Comparison of ENCODE assay signal across 11 cellular contexts in genomic region chr14:55752580-55753365, GRCh38.
A peak's percentile ranks its signal among the peaks of the same experiment; 100 is the strongest.
DNase-seq lines count a peak whose midpoint lies in the region; ATAC-seq, FAIRE-seq and TF ChIP-seq lines count a peak whose summit lies in the region.
"Had no signal": no experiment of that assay in that cellular context is flagged by ENCODE, and none has a peak within 500 bp of the region (broad histone marks: within the 10 kb centered on the region; RNA-seq: fewer than 3 reads in every experiment).

No MANE protein-coding gene starts in this region.

- DNase-seq in A549 (ENCODE audit: low read depth in 1 of 2, low spot score in 1 of 2) (peak; percentile 19 to 85), HS-27A (ENCODE audit: low read depth) (peak; percentile 19), SK-N-MC (ENCODE audit: low read depth, low spot score) (peak; percentile 76), iPS DF 4.7 (ENCODE audit: extremely low read depth, low spot score) (peak; percentile 38), NCI-H1694 (lab: John Stamatoyannopoulos, UW) (no peak), inferior parietal cortex (ENCODE audit: extremely low spot score) (no peak)
- DNase-seq: C1 segment of cervical spinal cord, right lobe of liver, Right ventricle myocardium superior had no signal

- no peak for TF ChIP-seq CTCF in A549 (IDR thresholded peaks at IDR 0.05)

- POLR2A ChIA-PET in A549 (lab: Yijun Ruan, JAX) = no interaction called here

- no peak for TF ChIP-seq POLR2A in A549 (IDR thresholded peaks at IDR 0.05; ENCODE audit: low read length)

- TF ChIP-seq EP300 in A549 (IDR thresholded peaks at IDR 0.05) = peak; percentile 55 to 78; a peak in 3 of 5 replicates

- H3K36me3 ChIP-seq in SK-N-MC (ENCODE audit: insufficient read depth, low read length) = no peaks in the 10 kb centered on the region
- H3K36me3 ChIP-seq: right lobe of liver had no signal

- no peak; a peak in 2 of 5 replicates for TF ChIP-seq RAD21 in A549 (conservative IDR thresholded peaks at IDR 0.05 in 1 of 2, IDR thresholded peaks at IDR 0.05 in 1 of 2)

- 49% methylated on average over 7 of the region's 7 CpGs for WGBS in A549 (ENCODE audit: missing lambda C conversion rate)

- ATAC-seq in A549 (peak; percentile 62 to 80; a peak in 5 of 6 replicates), GM21390 (IDR thresholded peaks at IDR 0.05; ENCODE audit: unreplicated experiment) (no peak), HG03571 (IDR thresholded peaks at IDR 0.05; ENCODE audit: unreplicated experiment) (no peak)
- ATAC-seq: right lobe of liver had no signal

- H3K9ac ChIP-seq in SK-N-MC (ENCODE audit: insufficient read length) = no peak overlapping the region

- CTCF ChIA-PET in A549 (lab: Yijun Ruan, JAX) = interaction anchor here (0.6 to 1.6 kb wide), 8 partner anchors 21 to 671 kb away, joined by 3 to 4 read pairs (median 3); no protein-coding TSS in a partner anchor

- no peaks in the 10 kb centered on the region for H3K9me3 ChIP-seq in A549
- no peaks in the 10 kb centered on the region for H3K9me3 ChIP-seq in SK-N-MC (ENCODE audit: low read depth, low read length)
- H3K9me3 ChIP-seq: right lobe of liver had no signal

- H3K4me3 ChIP-seq in A549 = no peak overlapping the region
- peak overlapping the region; percentile 24; the same call in 1 of the 2 replicates for H3K4me3 ChIP-seq in SK-N-MC
- H3K4me3 ChIP-seq: right lobe of liver had no signal

- H3K4me2 ChIP-seq in A549 = peak overlapping the region; percentile 67

- H3K27ac ChIP-seq in A549 = peak overlapping the region; percentile 59 to 87
- no peak overlapping the region for H3K27ac ChIP-seq in SK-N-MC
- H3K27ac ChIP-seq: right lobe of liver had no signal

- peaks cover 48% of the 10 kb centered on the region for H3K4me1 ChIP-seq in A549

- FAIRE-seq in A549 (lab: Jason Lieb, UNC) = peak; percentile 68

TF ChIP-seq in A549, 52 proteins besides CTCF, POLR2A, EP300 and RAD21:
- no peak for TF ChIP-seq NFE2L2 (conservative IDR thresholded peaks at IDR 0.05; ENCODE audit: low read length)
- TF ChIP-seq CEBPB (IDR thresholded peaks at IDR 0.05) = peak in 1 of 2 experiments; percentile 76; a peak in 2 of 4 replicates
- TF ChIP-seq FOSL2 (IDR thresholded peaks at IDR 0.05) = no peak
- peak; percentile 17; the same call in 1 of the 2 replicates for TF ChIP-seq FOSL2 (CRISPR knock-in tag; IDR thresholded peaks at IDR 0.05)
- TF ChIP-seq BCL3 (IDR thresholded peaks at IDR 0.05) = peak; percentile 70; the same call in 1 of the 3 replicates
- peak; percentile 90 for TF ChIP-seq GATA3 (IDR thresholded peaks at IDR 0.05; ENCODE audit: borderline replicate concordance)
- TF ChIP-seq MAX (IDR thresholded peaks at IDR 0.05) = peak; percentile 69
- TF ChIP-seq JUN (IDR thresholded peaks at IDR 0.05) = peak; percentile 78 to 85; a peak in 3 of 5 replicates
- TF ChIP-seq JUNB (IDR thresholded peaks at IDR 0.05) = peak; percentile 73
- TF ChIP-seq PHF8 (IDR thresholded peaks at IDR 0.05; ENCODE audit: borderline replicate concordance, low read depth) = no peak
- TF ChIP-seq EHF (CRISPR knock-in tag; IDR thresholded peaks at IDR 0.05) = no peak
- no peak for TF ChIP-seq ESRRA (IDR thresholded peaks at IDR 0.05; ENCODE audit: borderline replicate concordance, low read length)
- no peak for TF ChIP-seq RCOR1 (IDR thresholded peaks at IDR 0.05; ENCODE audit: low read depth, low read length)
- no peak for TF ChIP-seq MAFK (IDR thresholded peaks at IDR 0.05; ENCODE audit: partially characterized antibody)
- no peak for TF ChIP-seq ZC3H11A (IDR thresholded peaks at IDR 0.05)
- TF ChIP-seq ZFP36 (IDR thresholded peaks at IDR 0.05; ENCODE audit: borderline replicate concordance, partially characterized antibody) = no peak
- no peak for TF ChIP-seq CHD2 (IDR thresholded peaks at IDR 0.05; ENCODE audit: low read length, partially characterized antibody)
- no peak for TF ChIP-seq HOXA7 (CRISPR knock-in tag; IDR thresholded peaks at IDR 0.05)
- no peak for TF ChIP-seq BHLHE40 (IDR thresholded peaks at IDR 0.05; ENCODE audit: low read depth, low read length)
- TF ChIP-seq SMC3 (IDR thresholded peaks at IDR 0.05) = peak; percentile 25; the same call in 2 of the 3 replicates

Comparison
In these comparisons a context has a peak if more than half of its experiments do, and no peak if none do; other contexts are left out.
1. ATAC-seq: peak in A549 (2 of 2); none in GM21390 (single experiment) and HG03571 (single experiment).
2. DNase-seq: peak in A549 (2 of 2), HS-27A (single experiment), SK-N-MC (single experiment) and iPS DF 4.7 (single experiment); none in NCI-H1694 (single experiment) and inferior parietal cortex (single experiment).